ENCODE assay signal across 4 cellular contexts in genomic region chr3:120298996-120299395, GRCh38. TPM values are rescaled to one million over a fixed set of nuclear protein-coding genes. Genes with fewer than 3 reads are reported as not detected.
"Had no signal": no experiment of that assay in that cellular context is flagged by ENCODE, and none has a peak within 500 bp of the region (broad histone marks: within the 10 kb centered on the region; RNA-seq: fewer than 3 reads in every experiment).

No MANE protein-coding gene starts in this region.

- H3K4me3 ChIP-seq: GM12878 had no signal

- DNase-seq: GDM1, GF-D8 had no signal

RNA-seq across cellular contexts. Expression of gene GPR156, which starts 14.0 kb away (rescaled TPM):
- total RNA-seq: G401 had no signal
